1 cellular context compared by ENCODE assay signal in genomic region chr2:130380096-130380934, GRCh38.
TF ChIP-seq lines count a peak whose summit lies in the region.

No MANE protein-coding gene starts in this region.

TF ChIP-seq in K562, 482 proteins besides CTCF, POLR2A, EP300 and RAD21 (continued from another document and continues in another):
- TF ChIP-seq, protein P1, sequence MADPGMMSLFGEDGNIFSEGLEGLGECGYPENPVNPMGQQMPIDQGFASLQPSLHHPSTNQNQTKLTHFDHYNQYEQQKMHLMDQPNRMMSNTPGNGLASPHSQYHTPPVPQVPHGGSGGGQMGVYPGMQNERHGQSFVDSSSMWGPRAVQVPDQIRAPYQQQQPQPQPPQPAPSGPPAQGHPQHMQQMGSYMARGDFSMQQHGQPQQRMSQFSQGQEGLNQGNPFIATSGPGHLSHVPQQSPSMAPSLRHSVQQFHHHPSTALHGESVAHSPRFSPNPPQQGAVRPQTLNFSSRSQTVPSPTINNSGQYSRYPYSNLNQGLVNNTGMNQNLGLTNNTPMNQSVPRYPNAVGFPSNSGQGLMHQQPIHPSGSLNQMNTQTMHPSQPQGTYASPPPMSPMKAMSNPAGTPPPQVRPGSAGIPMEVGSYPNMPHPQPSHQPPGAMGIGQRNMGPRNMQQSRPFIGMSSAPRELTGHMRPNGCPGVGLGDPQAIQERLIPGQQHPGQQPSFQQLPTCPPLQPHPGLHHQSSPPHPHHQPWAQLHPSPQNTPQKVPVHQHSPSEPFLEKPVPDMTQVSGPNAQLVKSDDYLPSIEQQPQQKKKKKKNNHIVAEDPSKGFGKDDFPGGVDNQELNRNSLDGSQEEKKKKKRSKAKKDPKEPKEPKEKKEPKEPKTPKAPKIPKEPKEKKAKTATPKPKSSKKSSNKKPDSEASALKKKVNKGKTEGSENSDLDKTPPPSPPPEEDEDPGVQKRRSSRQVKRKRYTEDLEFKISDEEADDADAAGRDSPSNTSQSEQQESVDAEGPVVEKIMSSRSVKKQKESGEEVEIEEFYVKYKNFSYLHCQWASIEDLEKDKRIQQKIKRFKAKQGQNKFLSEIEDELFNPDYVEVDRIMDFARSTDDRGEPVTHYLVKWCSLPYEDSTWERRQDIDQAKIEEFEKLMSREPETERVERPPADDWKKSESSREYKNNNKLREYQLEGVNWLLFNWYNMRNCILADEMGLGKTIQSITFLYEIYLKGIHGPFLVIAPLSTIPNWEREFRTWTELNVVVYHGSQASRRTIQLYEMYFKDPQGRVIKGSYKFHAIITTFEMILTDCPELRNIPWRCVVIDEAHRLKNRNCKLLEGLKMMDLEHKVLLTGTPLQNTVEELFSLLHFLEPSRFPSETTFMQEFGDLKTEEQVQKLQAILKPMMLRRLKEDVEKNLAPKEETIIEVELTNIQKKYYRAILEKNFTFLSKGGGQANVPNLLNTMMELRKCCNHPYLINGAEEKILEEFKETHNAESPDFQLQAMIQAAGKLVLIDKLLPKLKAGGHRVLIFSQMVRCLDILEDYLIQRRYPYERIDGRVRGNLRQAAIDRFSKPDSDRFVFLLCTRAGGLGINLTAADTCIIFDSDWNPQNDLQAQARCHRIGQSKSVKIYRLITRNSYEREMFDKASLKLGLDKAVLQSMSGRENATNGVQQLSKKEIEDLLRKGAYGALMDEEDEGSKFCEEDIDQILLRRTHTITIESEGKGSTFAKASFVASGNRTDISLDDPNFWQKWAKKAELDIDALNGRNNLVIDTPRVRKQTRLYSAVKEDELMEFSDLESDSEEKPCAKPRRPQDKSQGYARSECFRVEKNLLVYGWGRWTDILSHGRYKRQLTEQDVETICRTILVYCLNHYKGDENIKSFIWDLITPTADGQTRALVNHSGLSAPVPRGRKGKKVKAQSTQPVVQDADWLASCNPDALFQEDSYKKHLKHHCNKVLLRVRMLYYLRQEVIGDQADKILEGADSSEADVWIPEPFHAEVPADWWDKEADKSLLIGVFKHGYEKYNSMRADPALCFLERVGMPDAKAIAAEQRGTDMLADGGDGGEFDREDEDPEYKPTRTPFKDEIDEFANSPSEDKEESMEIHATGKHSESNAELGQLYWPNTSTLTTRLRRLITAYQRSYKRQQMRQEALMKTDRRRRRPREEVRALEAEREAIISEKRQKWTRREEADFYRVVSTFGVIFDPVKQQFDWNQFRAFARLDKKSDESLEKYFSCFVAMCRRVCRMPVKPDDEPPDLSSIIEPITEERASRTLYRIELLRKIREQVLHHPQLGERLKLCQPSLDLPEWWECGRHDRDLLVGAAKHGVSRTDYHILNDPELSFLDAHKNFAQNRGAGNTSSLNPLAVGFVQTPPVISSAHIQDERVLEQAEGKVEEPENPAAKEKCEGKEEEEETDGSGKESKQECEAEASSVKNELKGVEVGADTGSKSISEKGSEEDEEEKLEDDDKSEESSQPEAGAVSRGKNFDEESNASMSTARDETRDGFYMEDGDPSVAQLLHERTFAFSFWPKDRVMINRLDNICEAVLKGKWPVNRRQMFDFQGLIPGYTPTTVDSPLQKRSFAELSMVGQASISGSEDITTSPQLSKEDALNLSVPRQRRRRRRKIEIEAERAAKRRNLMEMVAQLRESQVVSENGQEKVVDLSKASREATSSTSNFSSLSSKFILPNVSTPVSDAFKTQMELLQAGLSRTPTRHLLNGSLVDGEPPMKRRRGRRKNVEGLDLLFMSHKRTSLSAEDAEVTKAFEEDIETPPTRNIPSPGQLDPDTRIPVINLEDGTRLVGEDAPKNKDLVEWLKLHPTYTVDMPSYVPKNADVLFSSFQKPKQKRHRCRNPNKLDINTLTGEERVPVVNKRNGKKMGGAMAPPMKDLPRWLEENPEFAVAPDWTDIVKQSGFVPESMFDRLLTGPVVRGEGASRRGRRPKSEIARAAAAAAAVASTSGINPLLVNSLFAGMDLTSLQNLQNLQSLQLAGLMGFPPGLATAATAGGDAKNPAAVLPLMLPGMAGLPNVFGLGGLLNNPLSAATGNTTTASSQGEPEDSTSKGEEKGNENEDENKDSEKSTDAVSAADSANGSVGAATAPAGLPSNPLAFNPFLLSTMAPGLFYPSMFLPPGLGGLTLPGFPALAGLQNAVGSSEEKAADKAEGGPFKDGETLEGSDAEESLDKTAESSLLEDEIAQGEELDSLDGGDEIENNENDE (IDR thresholded peaks at IDR 0.05; ENCODE audit: low read depth, low read length) = no peak
- TF ChIP-seq ZNF318 (IDR thresholded peaks at IDR 0.05; ENCODE audit: borderline replicate concordance in 1 of 2, low read depth in 1 of 2) = no peak
- no peak for TF ChIP-seq ZNF551 (CRISPR knock-in tag; IDR thresholded peaks at IDR 0.05)
- TF ChIP-seq E4F1 (CRISPR knock-in tag; IDR thresholded peaks at IDR 0.05; ENCODE audit: borderline replicate concordance) = no peak
- peak; percentile 69 for TF ChIP-seq NCOR1 (IDR thresholded peaks at IDR 0.05)
- TF ChIP-seq HNRNPUL1 (IDR thresholded peaks at IDR 0.05; ENCODE audit: low read length) = no peak
- TF ChIP-seq ESRRB (CRISPR knock-in tag; IDR thresholded peaks at IDR 0.05; ENCODE audit: borderline replicate concordance) = no peak
- TF ChIP-seq FOS (IDR thresholded peaks at IDR 0.05; ENCODE audit: extremely low read depth, insufficient read length) = no peak
- TF ChIP-seq PRMT5 (CRISPR knock-in tag; IDR thresholded peaks at IDR 0.05) = no peak
- no peak for TF ChIP-seq HDGF (IDR thresholded peaks at IDR 0.05)
- no peak for TF ChIP-seq ILK (tag; IDR thresholded peaks at IDR 0.05; ENCODE audit: borderline replicate concordance, low read depth)
- TF ChIP-seq ETV6 (IDR thresholded peaks at IDR 0.05; ENCODE audit: borderline replicate concordance in 1 of 2, low read depth in 2 of 2, low read length in 1 of 2) = no peak
- TF ChIP-seq ETV6 (CRISPR knock-in tag; IDR thresholded peaks at IDR 0.05; ENCODE audit: borderline replicate concordance) = no peak
- no peak for TF ChIP-seq ETS2 (tag; IDR thresholded peaks at IDR 0.05; ENCODE audit: borderline replicate concordance, poor library complexity, severe bottlenecking)
- no peak for TF ChIP-seq ZNF133 (CRISPR knock-in tag; IDR thresholded peaks at IDR 0.05)
- no peak for TF ChIP-seq SAFB2 (IDR thresholded peaks at IDR 0.05; ENCODE audit: borderline replicate concordance, low read depth, low read length, severe bottlenecking)
- TF ChIP-seq ZBTB8A (IDR thresholded peaks at IDR 0.05; ENCODE audit: partially characterized antibody) = no peak
- no peak for TF ChIP-seq CREB5 (CRISPR knock-in tag; IDR thresholded peaks at IDR 0.05)
- TF ChIP-seq TEAD1 (CRISPR knock-in tag; IDR thresholded peaks at IDR 0.05) = peak in 1 of 2 experiments; percentile 66; a peak in 1 of 4 replicates
- TF ChIP-seq, protein P2, sequence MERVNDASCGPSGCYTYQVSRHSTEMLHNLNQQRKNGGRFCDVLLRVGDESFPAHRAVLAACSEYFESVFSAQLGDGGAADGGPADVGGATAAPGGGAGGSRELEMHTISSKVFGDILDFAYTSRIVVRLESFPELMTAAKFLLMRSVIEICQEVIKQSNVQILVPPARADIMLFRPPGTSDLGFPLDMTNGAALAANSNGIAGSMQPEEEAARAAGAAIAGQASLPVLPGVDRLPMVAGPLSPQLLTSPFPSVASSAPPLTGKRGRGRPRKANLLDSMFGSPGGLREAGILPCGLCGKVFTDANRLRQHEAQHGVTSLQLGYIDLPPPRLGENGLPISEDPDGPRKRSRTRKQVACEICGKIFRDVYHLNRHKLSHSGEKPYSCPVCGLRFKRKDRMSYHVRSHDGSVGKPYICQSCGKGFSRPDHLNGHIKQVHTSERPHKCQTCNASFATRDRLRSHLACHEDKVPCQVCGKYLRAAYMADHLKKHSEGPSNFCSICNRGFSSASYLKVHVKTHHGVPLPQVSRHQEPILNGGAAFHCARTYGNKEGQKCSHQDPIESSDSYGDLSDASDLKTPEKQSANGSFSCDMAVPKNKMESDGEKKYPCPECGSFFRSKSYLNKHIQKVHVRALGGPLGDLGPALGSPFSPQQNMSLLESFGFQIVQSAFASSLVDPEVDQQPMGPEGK (CRISPR knock-in tag; IDR thresholded peaks at IDR 0.05; ENCODE audit: borderline replicate concordance) = no peak
- no peak for TF ChIP-seq MLX (CRISPR knock-in tag; conservative IDR thresholded peaks at IDR 0.05)
- no peak for TF ChIP-seq MYBL2 (IDR thresholded peaks at IDR 0.05; ENCODE audit: low read depth)
- no peak for TF ChIP-seq MYBL2 (CRISPR knock-in tag; IDR thresholded peaks at IDR 0.05; ENCODE audit: borderline replicate concordance)
- TF ChIP-seq MEIS2 (IDR thresholded peaks at IDR 0.05; ENCODE audit: partially characterized antibody) = no peak
- TF ChIP-seq CBX2 (IDR thresholded peaks at IDR 0.05; ENCODE audit: insufficient read depth, low read length, poor library complexity, severe bottlenecking) = no peak
- no peak for TF ChIP-seq ZNF232 (CRISPR knock-in tag; IDR thresholded peaks at IDR 0.05)
